ENCODE assay signal across 9 cellular contexts in genomic region chr12:110345176-110345651, GRCh38. TPM values are rescaled to one million over a fixed set of nuclear protein-coding genes. Genes with fewer than 3 reads are reported as not detected.
DNase-seq lines count a peak whose midpoint lies in the region; ATAC-seq and TF ChIP-seq lines count a peak whose summit lies in the region.
"Had no signal": no experiment of that assay in that cellular context is flagged by ENCODE, and none has a peak within 500 bp of the region (broad histone marks: within the 10 kb centered on the region; RNA-seq: fewer than 3 reads in every experiment).

No MANE protein-coding gene starts in this region.

- POLR2A ChIA-PET in PC-9 (lab: Charles Lee; ENCODE audit: unreplicated experiment) = interaction anchor here (0.7 kb wide), 1 partner anchor 19 kb away, joined by 3 read pairs; no protein-coding TSS in a partner anchor

- no peaks in the 10 kb centered on the region for H3K27me3 ChIP-seq in PC-9 (ENCODE audit: insufficient read depth, low read depth)

- DNase-seq in HT-29 (ENCODE audit: low spot score) (peak; percentile 74), PC-9 (peak; percentile 91 to 99), left ventricle myocardium superior (no peak), SKM-1 (lab: John Stamatoyannopoulos, UW; ENCODE audit: unreplicated experiment) (no peak), cerebellum (ENCODE audit: low spot score) (no peak)
- DNase-seq: KG1, NCI-H524 treated with DMSO at 0.1 percent for 48 hours had no signal

- peaks cover 17% of the 10 kb centered on the region; the same call in 1 of the 2 replicates for H3K79me2 ChIP-seq in PC-9 (ENCODE audit: low read depth)

- BruUV-seq in PC-9 (replicated peaks; lab: Mats Ljungman, UMichigan) = no TSS peak

- peaks cover 70% of the 10 kb centered on the region for H3F3A ChIP-seq in PC-9 (ENCODE audit: insufficient read depth, low read depth)

- no peaks in the 10 kb centered on the region for H3K9me3 ChIP-seq in PC-9 (ENCODE audit: insufficient read depth, low read depth)

- peaks cover 34% of the 10 kb centered on the region for H3K4me1 ChIP-seq in PC-9 (replicated peaks; ENCODE audit: insufficient read depth)

- H3K36me3 ChIP-seq in PC-9 (ENCODE audit: low read depth) = peaks cover 68% of the 10 kb centered on the region

- H3K4me3 ChIP-seq in PC-9 (0 out of 2 replicates have a peak overlapping the region, but pooled peaks have one; percentile 1), skin epidermis (no peak overlapping the region)

- TF ChIP-seq CTCF in PC-9 (conservative IDR thresholded peaks at IDR 0.05) = no peak

- CTCF ChIA-PET in PC-9 (lab: Charles Lee) = interaction anchor here (0.6 kb wide), 1 partner anchor 256 kb away, joined by 3 read pairs; no protein-coding TSS in a partner anchor

- H3K4me2 ChIP-seq in PC-9 = peak overlapping the region; percentile 65

- intact Hi-C loops in PC-9 (cut with micrococcal nuclease; ENCODE audit: unreplicated experiment) (loop anchor here (2.0 kb wide), 1 partner anchor 76 kb away; no protein-coding TSS in a partner anchor), left ventricle myocardium superior (cut with micrococcal nuclease) (no loop called here)

- H3K9me2 ChIP-seq in PC-9 (ENCODE audit: insufficient read depth) = no peaks in the 10 kb centered on the region

- no peaks in the 10 kb centered on the region for H4K20me1 ChIP-seq in PC-9 (ENCODE audit: insufficient read depth)

- H3K27ac ChIP-seq in PC-9 (peak overlapping the region; percentile 91), skin epidermis (peak overlapping the region; percentile 45 to 87 (median 77))

- peak; percentile 6 for ATAC-seq in left ventricle myocardium superior
- no peak for ATAC-seq in GM18511 (IDR thresholded peaks at IDR 0.05; ENCODE audit: unreplicated experiment)

- no peak overlapping the region for H2AFZ ChIP-seq in PC-9

RNA-seq across cellular contexts. Expression of gene ANAPC7, which starts 58.3 kb away (rescaled TPM):
- 54.4 and 58.5 TPM in 2 replicates for total RNA-seq in HT-29 (2014; rRNA removed; shearing (Covaris generic))
- total RNA-seq in PC-9 (2021) (48.7 and 52.4 TPM in 2 replicates), left ventricle myocardium superior (31.8 TPM), cerebellum (58.5 TPM)

Comparison
In these comparisons a context has a peak if more than half of its experiments do, and no peak if none do; other contexts are left out.
1. DNase-seq: peak in HT-29 (single experiment) and PC-9 (2 of 2); none in left ventricle myocardium superior (single experiment), SKM-1 (single experiment) and cerebellum (single experiment).